ENCODE assay signal across 1 cellular context in the genomic region with DNA sequence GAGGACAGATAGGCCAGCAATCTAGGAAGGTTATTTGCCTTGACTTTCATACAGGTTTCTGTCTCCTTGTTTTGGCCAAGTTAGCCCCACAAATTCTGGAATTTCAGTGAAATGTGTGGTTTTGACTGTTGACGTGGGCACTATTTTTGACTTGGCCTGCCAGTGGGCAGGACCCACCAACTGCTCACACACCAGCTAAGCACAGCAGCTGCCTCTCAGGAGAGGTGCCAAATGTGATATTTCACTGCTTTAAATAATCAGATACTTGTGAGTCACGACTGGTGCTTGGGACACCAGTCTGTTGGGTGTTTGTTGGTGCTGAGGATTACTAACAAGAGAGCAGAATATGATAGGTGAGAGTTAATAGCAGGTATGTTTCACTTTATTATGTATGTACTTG.
TF ChIP-seq lines count a peak whose summit lies in the region.

No MANE protein-coding gene starts in this region.

TF ChIP-seq in H1, 55 proteins besides CTCF, POLR2A, EP300 and RAD21 (continued from another document):
- TF ChIP-seq, protein P1, sequence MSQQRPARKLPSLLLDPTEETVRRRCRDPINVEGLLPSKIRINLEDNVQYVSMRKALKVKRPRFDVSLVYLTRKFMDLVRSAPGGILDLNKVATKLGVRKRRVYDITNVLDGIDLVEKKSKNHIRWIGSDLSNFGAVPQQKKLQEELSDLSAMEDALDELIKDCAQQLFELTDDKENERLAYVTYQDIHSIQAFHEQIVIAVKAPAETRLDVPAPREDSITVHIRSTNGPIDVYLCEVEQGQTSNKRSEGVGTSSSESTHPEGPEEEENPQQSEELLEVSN (IDR thresholded peaks at IDR 0.05): no peak
- TF ChIP-seq SIN3A (conservative IDR thresholded peaks at IDR 0.05 in 1 of 2, IDR thresholded peaks at IDR 0.05 in 1 of 2; ENCODE audit: low read depth in 1 of 2, low read length in 2 of 2): no peak
- TF ChIP-seq, protein P2, sequence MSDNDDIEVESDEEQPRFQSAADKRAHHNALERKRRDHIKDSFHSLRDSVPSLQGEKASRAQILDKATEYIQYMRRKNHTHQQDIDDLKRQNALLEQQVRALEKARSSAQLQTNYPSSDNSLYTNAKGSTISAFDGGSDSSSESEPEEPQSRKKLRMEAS (IDR thresholded peaks at IDR 0.05): no peak
- no peak for TF ChIP-seq KDM5A (IDR thresholded peaks at IDR 0.05; ENCODE audit: low read length)
- no peak for TF ChIP-seq CEBPB (IDR thresholded peaks at IDR 0.05; ENCODE audit: low read depth, low read length)
- no peak for TF ChIP-seq TEAD4 (IDR thresholded peaks at IDR 0.05; ENCODE audit: low read depth, low read length)
